In genomic region chr1:241697640-241698018, GRCh38 we compare ENCODE assay signal across 39 cellular contexts. TPM values are rescaled to one million over a fixed set of nuclear protein-coding genes. Genes with fewer than 3 reads are reported as not detected.
DNase-seq lines count a peak whose midpoint lies in the region; ATAC-seq, FAIRE-seq and TF ChIP-seq lines count a peak whose summit lies in the region.
"Had no signal": no experiment of that assay in that cellular context is flagged by ENCODE, and none has a peak within 500 bp of the region (broad histone marks: within the 10 kb centered on the region; RNA-seq: fewer than 3 reads in every experiment).

No MANE protein-coding gene starts in this region.

- no peak overlapping the region for H3K4me3 ChIP-seq in CD8-positive, alpha-beta memory T cell (ENCODE audit: low read length)
- H3K4me3 ChIP-seq in K562 = no peak overlapping the region
- no peak overlapping the region for H3K4me3 ChIP-seq in trophoblast cell (ENCODE audit: low read depth, low read length)
- H3K4me3 ChIP-seq: A549; BLaER1; BLaER1 treated with 17β-estradiol and CSF1 and Interleukin-3, amounts not matched to agents 10 nM and 100 nM had no signal

- H3K4me1 Mint-ChIP-seq in CD8-positive, alpha-beta memory T cell = peaks cover 0 to 4% (median 0%) of the 10 kb centered on the region in 3 donors
- H3K4me1 Mint-ChIP-seq: B cell; CD14-positive monocyte; CD4-positive, alpha-beta memory T cell; CD4-positive, CD25-positive, alpha-beta regulatory T cell had no signal

- H3K36me3 Mint-ChIP-seq in CD8-positive, alpha-beta memory T cell = no peaks in the 10 kb centered on the region
- H3K36me3 Mint-ChIP-seq: CD14-positive monocyte; CD4-positive, alpha-beta memory T cell; CD4-positive, CD25-positive, alpha-beta regulatory T cell; CD8-positive, alpha-beta T cell had no signal

- WGBS in K562 (ENCODE audit: insufficient coverage, low coverage, missing lambda C conversion rate) = 39% methylated on average over 2 of the region's 2 CpGs
- WGBS in trophoblast cell (ENCODE audit: extremely low coverage, insufficient coverage, insufficient read length) = 100% methylated on average over 1 of the region's 2 CpGs

- TF ChIP-seq CTCF in K562 (IDR thresholded peaks at IDR 0.05 in 2 of 3, conservative IDR thresholded peaks at IDR 0.05 in 1 of 3; ENCODE audit: insufficient read depth in 2 of 3, low read depth in 1 of 3, low read length in 3 of 3) = no peak

- H2AFZ ChIP-seq in K562 (ENCODE audit: low read depth, low read length) = peak overlapping the region; percentile 65
- no peak overlapping the region for H2AFZ ChIP-seq in trophoblast cell (ENCODE audit: insufficient read depth, low read length, poor library complexity)

- H3K18ac ChIP-seq in trophoblast cell (ENCODE audit: low read length) = no peak overlapping the region

- no peak for TF ChIP-seq EP300 in K562 (IDR thresholded peaks at IDR 0.05; ENCODE audit: low read length)

- H2BK12ac ChIP-seq in trophoblast cell (ENCODE audit: low read length) = no peak overlapping the region

- H3K4me2 ChIP-seq in K562 (ENCODE audit: insufficient read depth, low read length) (peak overlapping the region; percentile 58; the same call in 1 of the 2 replicates), trophoblast cell (ENCODE audit: low read length) (no peak overlapping the region)
- H3K4me2 ChIP-seq: A549; BLaER1; BLaER1 treated with 17β-estradiol and CSF1 and Interleukin-3, amounts not matched to agents 10 nM and 100 nM had no signal

- BruUV-seq in K562 (replicated peaks; lab: Mats Ljungman, UMichigan) = no TSS peak

- no peaks in the 10 kb centered on the region for H3K27me3 ChIP-seq in CD8-positive, alpha-beta memory T cell (ENCODE audit: insufficient read depth, low read length, poor library complexity, severe bottlenecking)
- no peaks in the 10 kb centered on the region for H3K27me3 ChIP-seq in K562 (ENCODE audit: control insufficient read depth in 2 of 2, insufficient read depth in 2 of 2, low read length in 2 of 2)
- H3K27me3 ChIP-seq in trophoblast cell (ENCODE audit: insufficient read depth, low read length) = no peaks in the 10 kb centered on the region
- H3K27me3 ChIP-seq: BE2C; BLaER1; BLaER1 treated with 17β-estradiol and CSF1 and Interleukin-3, amounts not matched to agents 10 nM and 100 nM had no signal

- no peak overlapping the region for H3K27ac Mint-ChIP-seq in CD8-positive, alpha-beta memory T cell
- H3K27ac Mint-ChIP-seq: B cell; CD14-positive monocyte; CD4-positive, alpha-beta memory T cell; CD4-positive, alpha-beta T cell; CD4-positive, CD25-positive, alpha-beta regulatory T cell; CD8-positive, alpha-beta T cell had no signal

- H3K27me3 Mint-ChIP-seq in CD8-positive, alpha-beta memory T cell = peaks cover 0 to 3% of the 10 kb centered on the region in 2 donors
- H3K27me3 Mint-ChIP-seq: B cell; CD4-positive, alpha-beta T cell; CD4-positive, CD25-positive, alpha-beta regulatory T cell had no signal

- H3K4ac ChIP-seq in trophoblast cell (ENCODE audit: low read depth, low read length) = no peak overlapping the region

- H2BK5ac ChIP-seq in trophoblast cell (ENCODE audit: low read depth, low read length, poor library complexity) = no peak overlapping the region

- H3K4me3 Mint-ChIP-seq in CD8-positive, alpha-beta memory T cell = no peak overlapping the region
- H3K4me3 Mint-ChIP-seq: B cell; CD14-positive monocyte; CD4-positive, alpha-beta memory T cell; CD4-positive, alpha-beta T cell; CD4-positive, CD25-positive, alpha-beta regulatory T cell; CD8-positive, alpha-beta T cell had no signal

- no peaks in the 10 kb centered on the region for H3K4me1 ChIP-seq in CD8-positive, alpha-beta memory T cell (ENCODE audit: insufficient read depth, low read length)
- peaks cover 15 to 60% of the 10 kb centered on the region in 2 experiments for H3K4me1 ChIP-seq in K562 (replicated peaks in 1 of 2; ENCODE audit: control insufficient read depth in 2 of 2, insufficient read depth in 2 of 2, low read length in 2 of 2)
- peaks cover 2 to 6% of the 10 kb centered on the region in 2 experiments for H3K4me1 ChIP-seq in trophoblast cell (ENCODE audit: control insufficient read depth in 1 of 2, insufficient read depth in 2 of 2, low read length in 2 of 2)
- H3K4me1 ChIP-seq: BE2C, BLaER1 had no signal

- no peak overlapping the region for H4K91ac ChIP-seq in trophoblast cell (ENCODE audit: low read depth, low read length)

- DNase-seq in CD8-positive, alpha-beta memory T cell = no peak
- DNase-seq in K562 (ENCODE audit: extremely low read depth in 1 of 4, low spot score in 3 of 4) = no peak
- DNase-seq in trophoblast cell = peak; percentile 57 to 72
- no peak for DNase-seq in SIG-M5 treated with dmso at 0.1 percent for 504 hours (lab: John Stamatoyannopoulos, UW; ENCODE audit: unreplicated experiment)
- DNase-seq: 8988T; ACHN; AML-193; BE2C; C1 segment of cervical spinal cord; Caco-2; Calu3; CD4-positive, alpha-beta memory T cell; CD4-positive, alpha-beta T cell; CD4-positive, CD25-positive, alpha-beta regulatory T cell; CD8-positive, alpha-beta T cell; COR-L47; DMS 273 treated with DMSO at 0.1 percent for 48 hours; DMS153; DMS53; DMS79; DMS79 treated with DMSO at 0.1 percent for 48 hours; DND-41; EL had no signal

- POLR2A ChIA-PET in CD8-positive, alpha-beta memory T cell (lab: Charles Lee) = no interaction called here
- POLR2A ChIA-PET in K562 (lab: Yijun Ruan, JAX) = interaction anchor here (0.6 to 1.1 kb wide), 4 partner anchors 17 to 127 kb away, joined by 3 read pairs; no protein-coding TSS in a partner anchor

- no peak for ATAC-seq in K562
- ATAC-seq in HG03196 (IDR thresholded peaks at IDR 0.05; ENCODE audit: unreplicated experiment) = no peak
- ATAC-seq in GM21825 (IDR thresholded peaks at IDR 0.05; ENCODE audit: unreplicated experiment) = no peak
- ATAC-seq: A549; CD8-positive, alpha-beta T cell had no signal

- no peak overlapping the region for H3K23ac ChIP-seq in trophoblast cell (ENCODE audit: low read length)

- in situ Hi-C loops in K562 (cut with MboI) = no loop called here

- no peak for TF ChIP-seq POLR2A in K562 (conservative IDR thresholded peaks at IDR 0.05)

- H3K9ac ChIP-seq in K562 (ENCODE audit: insufficient read depth in 1 of 2, low read depth in 2 of 2, low read length in 2 of 2) (peak overlapping the region in 1 of 2 experiments; percentile 50; a peak in 2 of 4 replicates), trophoblast cell (ENCODE audit: low read length) (no peak overlapping the region)
- H3K9ac ChIP-seq: BLaER1; BLaER1 treated with 17β-estradiol and CSF1 and Interleukin-3, amounts not matched to agents 10 nM and 100 nM had no signal

- TF ChIP-seq RAD21 in K562 (CRISPR knock-in tag; conservative IDR thresholded peaks at IDR 0.05 in 1 of 2, IDR thresholded peaks at IDR 0.05 in 1 of 2) = no peak

- H3K9me1 ChIP-seq in K562 (ENCODE audit: control insufficient read depth, insufficient read depth, low read length) = no peaks in the 10 kb centered on the region

- CTCF ChIA-PET in CD8-positive, alpha-beta memory T cell (lab: Charles Lee) = interaction anchor here (0.6 kb wide), 1 partner anchor 24 kb away, joined by 4 read pairs; no protein-coding TSS in a partner anchor
- CTCF ChIA-PET in K562 (lab: Yijun Ruan, JAX; ENCODE audit: low intra/inter-chr PET ratio) = no interaction called here

- peak overlapping the region; percentile 66 for H3K27ac ChIP-seq in CD8-positive, alpha-beta memory T cell (ENCODE audit: low read depth, low read length)
- H3K27ac ChIP-seq in K562 (ENCODE audit: extremely low read depth, low read depth, low read length) (peak overlapping the region; percentile 94), trophoblast cell (ENCODE audit: low read depth, low read length) (no peak overlapping the region)
- H3K27ac ChIP-seq: 22Rv1; A549; BLaER1; BLaER1 treated with 17β-estradiol and CSF1 and Interleukin-3, amounts not matched to agents 10 nM and 100 nM; C4-2B had no signal

- H3K9me3 Mint-ChIP-seq in CD8-positive, alpha-beta memory T cell = no peaks in the 10 kb centered on the region
- H3K9me3 Mint-ChIP-seq: CD14-positive monocyte; CD4-positive, alpha-beta memory T cell; CD4-positive, alpha-beta T cell; CD4-positive, CD25-positive, alpha-beta regulatory T cell; CD8-positive, alpha-beta T cell had no signal

- H3K9me3 ChIP-seq in CD8-positive, alpha-beta memory T cell (ENCODE audit: low read length) = no peaks in the 10 kb centered on the region
- peaks cover 8% of the 10 kb centered on the region for H3K9me3 ChIP-seq in K562 (replicated peaks; ENCODE audit: control insufficient read depth, insufficient read depth, low read depth, low read length)
- no peaks in the 10 kb centered on the region for H3K9me3 ChIP-seq in trophoblast cell (ENCODE audit: insufficient read depth, low read depth, low read length)
- H3K9me3 ChIP-seq: A549, BE2C, BLaER1 had no signal

- H3K14ac ChIP-seq in trophoblast cell (ENCODE audit: low read length) = no peak overlapping the region

- H3K79me2 ChIP-seq in K562 (ENCODE audit: control insufficient read depth, insufficient read depth, low read length) (no peaks in the 10 kb centered on the region), trophoblast cell (ENCODE audit: control insufficient read depth, insufficient read depth, low read length, poor library complexity) (no peaks in the 10 kb centered on the region)

- H4K8ac ChIP-seq in trophoblast cell (ENCODE audit: low read depth, low read length) = no peak overlapping the region

- H2AK5ac ChIP-seq in trophoblast cell (ENCODE audit: low read length) = no peak overlapping the region

- intact Hi-C loops in K562 (cut with micrococcal nuclease) = loop anchor here (2.0 to 5.0 kb wide), 3 partner anchors 77 to 170 kb away; no protein-coding TSS in a partner anchor

- no peak for FAIRE-seq in K562 (lab: Jason Lieb, UNC)
- FAIRE-seq: A204.1, A549, D721Med had no signal

- H3K36me3 ChIP-seq in CD8-positive, alpha-beta memory T cell (ENCODE audit: insufficient read depth, low read length) = no peaks in the 10 kb centered on the region
- H3K36me3 ChIP-seq in K562 (ENCODE audit: control insufficient read depth, insufficient read depth, low read length) (no peaks in the 10 kb centered on the region), trophoblast cell (ENCODE audit: control insufficient read depth in 1 of 2, insufficient read depth in 2 of 2, low read length in 2 of 2) (no peaks in the 10 kb centered on the region)
- H3K36me3 ChIP-seq: BE2C; BLaER1; BLaER1 treated with 17β-estradiol and CSF1 and Interleukin-3, amounts not matched to agents 10 nM and 100 nM had no signal

- no peak overlapping the region for H4K12ac ChIP-seq in trophoblast cell (ENCODE audit: low read depth, low read length)

- no peak overlapping the region for H2BK120ac ChIP-seq in trophoblast cell (ENCODE audit: insufficient read depth, low read length, poor library complexity)

- H3K79me1 ChIP-seq in trophoblast cell (ENCODE audit: low read length) = no peaks in the 10 kb centered on the region

- no peaks in the 10 kb centered on the region for H4K20me1 ChIP-seq in K562 (replicated peaks; ENCODE audit: control insufficient read depth, insufficient read depth, low read length)
- H4K20me1 ChIP-seq: BLaER1; BLaER1 treated with 17β-estradiol and CSF1 and Interleukin-3, amounts not matched to agents 10 nM and 100 nM had no signal

RNA-seq across cellular contexts. Expression of gene WDR64, which starts 45.5 kb away (rescaled TPM):
- total RNA-seq in CD8-positive, alpha-beta memory T cell = not detected
- 0.48 TPM for polyA plus RNA-seq in CD8-positive, alpha-beta memory T cell
- total RNA-seq in K562 (2011; cell fraction: chromatin; rRNA removed; ENCODE audit: low replicate concordance) = 0.40 TPM in 1 of 2 replicates, not detected in the other
- not detected in 2 replicates for total RNA-seq in K562 (2011; cell fraction: nucleolus; rRNA removed)
- total RNA-seq in K562 (2011; cell fraction: nucleoplasm; rRNA removed) = not detected in 2 replicates
- total RNA-seq in K562 (2014; rRNA removed) = not detected in 2 replicates
- total RNA-seq in K562 (2014; rRNA removed; fragmentation: Illumina TruSeq; extraction: Trizol) = 0.06 and 0.29 TPM in 2 replicates
- total RNA-seq in K562 (2015; rRNA removed; fragmentation: Illumina TruSeq; extraction: Trizol) = not detected in 2 replicates
- total RNA-seq in K562 (2021) = not detected in 2 replicates
- polyA plus RNA-seq in K562 (2011; rRNA removed) = not detected in 2 replicates
- polyA plus RNA-seq in K562 (2011; cell fraction: cytosol; rRNA removed) = not detected in 2 replicates
- 0.04 TPM in 1 of 2 replicates, not detected in the other for polyA plus RNA-seq in K562 (2011; cell fraction: nucleus; rRNA removed)
- 0.07 and 0.25 TPM in 2 replicates for polyA plus RNA-seq in K562 (2012)
- polyA plus RNA-seq in K562 (2014; fragmentation: Illumina TruSeq; extraction: Trizol) = 0.06 and 0.08 TPM in 2 replicates
- under 1 TPM; 0.17 to 0.21 TPM for polyA plus RNA-seq in K562 (2014; fragmentation: Nextera tagmentation; extraction: Ambion mirVana)
- not detected in 2 replicates for polyA plus RNA-seq in K562 (2014; rRNA removed)
- polyA minus RNA-seq in K562 (2011; rRNA and poly(A)+ RNA removed) = not detected in 2 replicates
- polyA minus RNA-seq in K562 (2011; cell fraction: cytosol; rRNA and poly(A)+ RNA removed) = not detected in 2 replicates
- polyA minus RNA-seq in K562 (2011; cell fraction: nucleus; rRNA and poly(A)+ RNA removed) = not detected in 2 replicates
- 0.72 and 0.86 TPM in 2 replicates for polyA plus RNA-seq in trophoblast cell (2013)
- total RNA-seq: A172; A673; B cell; Caco-2; Calu3; CD4-positive, alpha-beta memory T cell; CD4-positive, CD25-positive, alpha-beta regulatory T cell; Daoy had no signal
- polyA plus RNA-seq: A549, AG04450, BJ, CD14-positive monocyte had no signal

RNA-seq across cellular contexts. Expression of gene CHML, which starts 57.5 kb away (rescaled TPM):
- 10 to 100 TPM; 20.3 to 21.6 TPM for total RNA-seq in CD8-positive, alpha-beta memory T cell
- polyA plus RNA-seq in CD8-positive, alpha-beta memory T cell = 3.9 TPM
- 25.6 and 109 TPM in 2 replicates for total RNA-seq in K562 (2011; cell fraction: chromatin; rRNA removed; ENCODE audit: low replicate concordance)
- total RNA-seq in K562 (2011; cell fraction: nucleolus; rRNA removed) = 14.0 and 21.6 TPM in 2 replicates
- total RNA-seq in K562 (2011; cell fraction: nucleoplasm; rRNA removed) = 40.7 and 66.0 TPM in 2 replicates
- total RNA-seq in K562 (2014; rRNA removed) = 48.5 and 54.5 TPM in 2 replicates
- 88.3 and 95.1 TPM in 2 replicates for total RNA-seq in K562 (2014; rRNA removed; fragmentation: Illumina TruSeq; extraction: Trizol)
- 57.4 and 63.9 TPM in 2 replicates for total RNA-seq in K562 (2015; rRNA removed; fragmentation: Illumina TruSeq; extraction: Trizol)
- 77.4 and 84.2 TPM in 2 replicates for total RNA-seq in K562 (2021)
- 65.1 and 75.1 TPM in 2 replicates for polyA plus RNA-seq in K562 (2011; rRNA removed)
- 30.2 and 34.3 TPM in 2 replicates for polyA plus RNA-seq in K562 (2011; cell fraction: cytosol; rRNA removed)
- polyA plus RNA-seq in K562 (2011; cell fraction: nucleus; rRNA removed) = 43.7 and 65.6 TPM in 2 replicates
- polyA plus RNA-seq in K562 (2012) = 29.8 and 31.0 TPM in 2 replicates
- polyA plus RNA-seq in K562 (2014; fragmentation: Illumina TruSeq; extraction: Trizol) = 51.0 and 62.8 TPM in 2 replicates
- polyA plus RNA-seq in K562 (2014; fragmentation: Nextera tagmentation; extraction: Ambion mirVana) = 10 to 100 TPM; 13.0 to 15.9 TPM
- polyA plus RNA-seq in K562 (2014; rRNA removed) = 35.1 and 35.8 TPM in 2 replicates
- polyA minus RNA-seq in K562 (2011; rRNA and poly(A)+ RNA removed) = 171 and 184 TPM in 2 replicates
- polyA minus RNA-seq in K562 (2011; cell fraction: cytosol; rRNA and poly(A)+ RNA removed) = 58.6 and 74.0 TPM in 2 replicates
- 45.9 and 102 TPM in 2 replicates for polyA minus RNA-seq in K562 (2011; cell fraction: nucleus; rRNA and poly(A)+ RNA removed)
- polyA plus RNA-seq in trophoblast cell (2013) = 9.6 and 10.3 TPM in 2 replicates

RNA-seq across cellular contexts. Expression of gene OPN3, which starts 57.5 kb away (rescaled TPM):
- 1 to 10 TPM; 6.7 to 7.0 TPM for total RNA-seq in CD8-positive, alpha-beta memory T cell
- polyA plus RNA-seq in CD8-positive, alpha-beta memory T cell = 17.6 TPM
- 8.9 and 19.2 TPM in 2 replicates for total RNA-seq in K562 (2011; cell fraction: chromatin; rRNA removed; ENCODE audit: low replicate concordance)
- 13.0 and 15.4 TPM in 2 replicates for total RNA-seq in K562 (2011; cell fraction: nucleolus; rRNA removed)
- 25.2 and 40.2 TPM in 2 replicates for total RNA-seq in K562 (2011; cell fraction: nucleoplasm; rRNA removed)
- total RNA-seq in K562 (2014; rRNA removed) (19.3 and 24.3 TPM in 2 replicates), K562 (2014; rRNA removed; fragmentation: Illumina TruSeq; extraction: Trizol) (20.2 and 21.2 TPM in 2 replicates), K562 (2015; rRNA removed; fragmentation: Illumina TruSeq; extraction: Trizol) (17.0 and 17.7 TPM in 2 replicates), K562 (2021) (16.4 and 18.1 TPM in 2 replicates)
- polyA plus RNA-seq in K562 (2011; rRNA removed) (34.6 and 35.8 TPM in 2 replicates), K562 (2014; fragmentation: Illumina TruSeq; extraction: Trizol) (18.1 and 22.1 TPM in 2 replicates), K562 (2014; fragmentation: Nextera tagmentation; extraction: Ambion mirVana) (1 to 10 TPM; 4.2 to 6.3 TPM), K562 (2014; rRNA removed) (11.6 and 19.6 TPM in 2 replicates)
- 20.1 and 32.3 TPM in 2 replicates for polyA plus RNA-seq in K562 (2011; cell fraction: cytosol; rRNA removed)
- polyA plus RNA-seq in K562 (2011; cell fraction: nucleus; rRNA removed) = 6.9 and 13.9 TPM in 2 replicates
- 12.9 and 16.2 TPM in 2 replicates for polyA plus RNA-seq in K562 (2012)
- polyA minus RNA-seq in K562 (2011; rRNA and poly(A)+ RNA removed) = 35.7 and 47.7 TPM in 2 replicates
- 13.3 and 26.9 TPM in 2 replicates for polyA minus RNA-seq in K562 (2011; cell fraction: cytosol; rRNA and poly(A)+ RNA removed)
- 6.7 and 10.4 TPM in 2 replicates for polyA minus RNA-seq in K562 (2011; cell fraction: nucleus; rRNA and poly(A)+ RNA removed)
- 211 and 231 TPM in 2 replicates for polyA plus RNA-seq in trophoblast cell (2013)

Comparison
In these comparisons a context has a peak if more than half of its experiments do, and no peak if none do; other contexts are left out.
1. DNase-seq: peak in trophoblast cell (2 of 2); none in CD8-positive, alpha-beta memory T cell (0 of 5), K562 (0 of 4) and SIG-M5 treated with dmso at 0.1 percent for 504 hours (single experiment).